In the genomic region with DNA sequence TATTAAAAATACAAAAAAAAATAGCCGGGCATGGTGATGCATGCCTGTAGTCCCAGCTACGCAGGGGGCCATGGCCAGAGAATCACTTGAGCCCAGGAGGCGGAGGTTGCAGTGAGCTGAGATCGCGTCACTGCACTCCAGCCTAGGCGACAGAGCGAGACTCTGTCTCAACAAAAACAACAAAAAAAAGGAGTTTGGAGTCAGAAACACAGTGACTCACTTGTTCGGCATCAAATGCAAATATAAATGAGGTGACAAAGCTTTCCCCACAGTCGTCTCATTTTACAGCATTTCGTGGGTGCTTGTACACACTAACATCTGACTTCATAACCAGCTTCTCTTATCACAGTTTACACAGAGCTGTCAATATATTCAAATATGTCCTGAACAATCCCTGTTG, we compare ENCODE assay signal across 26 cellular contexts. TPM values are rescaled to one million over a fixed set of nuclear protein-coding genes. Genes with fewer than 3 reads are reported as not detected.
DNase-seq lines count a peak whose midpoint lies in the region; ATAC-seq and TF ChIP-seq lines count a peak whose summit lies in the region.
"Had no signal": no experiment of that assay in that cellular context is flagged by ENCODE, and none has a peak within 500 bp of the region (broad histone marks: within the 10 kb centered on the region; RNA-seq: fewer than 3 reads in every experiment).

No MANE protein-coding gene starts in this region.

- no peaks in the 10 kb centered on the region for H3K4me1 ChIP-seq in Karpas-422 (ENCODE audit: low read length)
- H3K4me1 ChIP-seq: A549, BLaER1, spleen had no signal

- TF ChIP-seq CTCF in AG09309 (IDR thresholded peaks at IDR 0.05; ENCODE audit: control insufficient read depth, insufficient read depth, low read depth, low read length, missing control alignments) (no peak), astrocyte of the spinal cord (IDR thresholded peaks at IDR 0.05; ENCODE audit: low read depth, low read length) (no peak)

- ATAC-seq in GM21367 (IDR thresholded peaks at IDR 0.05; ENCODE audit: unreplicated experiment), result no peak
- no peak for ATAC-seq in GM21447 (IDR thresholded peaks at IDR 0.05; ENCODE audit: unreplicated experiment)
- ATAC-seq: A549; activated T-cell treated with anti-CD3 and anti-CD28 coated beads, Interleukin-2, amount 50 U/mL, for 4 hours had no signal

- peaks cover 55% of the 10 kb centered on the region for H3K36me3 ChIP-seq in Karpas-422 (ENCODE audit: insufficient read depth, low read length)

- no peak overlapping the region for H3K27ac ChIP-seq in Karpas-422 (ENCODE audit: low read length)
- H3K27ac ChIP-seq: A549, BLaER1, spleen had no signal

- H3K9me3 ChIP-seq in Karpas-422 (ENCODE audit: low read length), result peaks cover 11% of the 10 kb centered on the region

- H2AFZ ChIP-seq in Karpas-422 (ENCODE audit: low read length), result no peak overlapping the region

- no peaks in the 10 kb centered on the region for H4K20me1 ChIP-seq in Karpas-422 (ENCODE audit: insufficient read depth, low read depth, low read length)
- H4K20me1 ChIP-seq: BLaER1 had no signal

- H3K4me2 ChIP-seq in Karpas-422 (ENCODE audit: low read depth, low read length, poor library complexity, severe bottlenecking), result no peak overlapping the region
- H3K4me2 ChIP-seq: A549, BLaER1 had no signal

- DNase-seq in AG09309 (ENCODE audit: low read depth), result peak; percentile 31
- DNase-seq in Karpas-422, result peak; percentile 42
- DNase-seq in astrocyte of the spinal cord (ENCODE audit: low read depth, low spot score), result peak; percentile 83
- peak; percentile 3 for DNase-seq in myocyte (ENCODE audit: low read depth)
- no peak for DNase-seq in NCI-H1694 treated with DMSO at 0.1 percent for 48 hours (lab: John Stamatoyannopoulos, UW)
- no peak for DNase-seq in stimulated activated CD4-positive, alpha-beta T cell treated with anti-CD3 and anti-CD28 coated beads, Interleukin-2, amount 100 ng/mL, for 24 hours
- DNase-seq: activated CD4-positive, alpha-beta T cell treated with anti-CD3 and anti-CD28 coated beads for 1 hour; activated CD8-positive, alpha-beta memory T cell treated with anti-CD3 and anti-CD28 coated beads for 24 hours; activated naive CD4-positive, alpha-beta T cell treated with anti-CD3 and anti-CD28 coated beads for 36 hours; activated T-cell treated with anti-CD3 and anti-CD28 coated beads, Interleukin-2, amount 50 U/mL, for 4 hours; HCEC 1CT; NCI-H1092; NCI-H1930; NCI-H2227 treated with DMSO at 0.1 percent for 48 hours; NCI-H82; SHP77; spleen; stimulated activated CD4-positive, alpha-beta T cell treated with anti-CD3 and anti-CD28 coated beads, Interleukin-4, amount 100 ng/mL, for 24 hours; stimulated activated naive CD4-positive, alpha-beta T cell treated with Interleukin-2 at 50 U/mL for 16 hours; SW 1271 had no signal

- no peaks in the 10 kb centered on the region for H3K27me3 ChIP-seq in Karpas-422 (ENCODE audit: low read length)
- H3K27me3 ChIP-seq: BLaER1, spleen had no signal

- no peak overlapping the region for H3K9ac ChIP-seq in Karpas-422 (ENCODE audit: low read length)
- H3K9ac ChIP-seq: BLaER1 had no signal

- no peaks in the 10 kb centered on the region for H3K79me2 ChIP-seq in Karpas-422 (ENCODE audit: low read length)

- H3K9me2 ChIP-seq in Karpas-422 (replicated peaks; ENCODE audit: insufficient read depth, low read length), result no peaks in the 10 kb centered on the region

- in situ Hi-C loops in astrocyte of the spinal cord (cut with HindIII; ENCODE audit: low sequenced_read_pairs), result no loop called here

- H3K4me3 ChIP-seq in AG09309 (ENCODE audit: control insufficient read depth, low read depth, low read length), result no peak overlapping the region
- H3K4me3 ChIP-seq in Karpas-422 (ENCODE audit: low read length), result no peak overlapping the region
- H3K4me3 ChIP-seq in astrocyte of the spinal cord (ENCODE audit: low read depth, low read length), result no peak overlapping the region
- H3K4me3 ChIP-seq: A549, BLaER1, lung, spleen had no signal

RNA-seq across cellular contexts. Expression of a gene that starts 11.0 kb away (rescaled TPM):
- 9.3 and 52.1 TPM in 2 replicates for total RNA-seq in Karpas-422 (2014; rRNA removed; shearing (Covaris generic); ENCODE audit: low replicate concordance)
- not detected in 2 replicates for total RNA-seq in myocyte
- polyA plus RNA-seq in myocyte (2012), result not detected
- total RNA-seq: HT-29 had no signal
- polyA plus RNA-seq: A549 had no signal

RNA-seq across cellular contexts. Expression of a gene that starts 23.3 kb away (rescaled TPM):
- 11.3 and 17.6 TPM in 2 replicates for total RNA-seq in Karpas-422 (2014; rRNA removed; shearing (Covaris generic); ENCODE audit: low replicate concordance)
- 2.5 and 5.4 TPM in 2 replicates for total RNA-seq in myocyte
- 2.2 TPM for polyA plus RNA-seq in myocyte (2012)
- total RNA-seq: HT-29 had no signal
- polyA plus RNA-seq: A549 had no signal

RNA-seq across cellular contexts. Expression of a gene that starts 49.5 kb away (rescaled TPM):
- total RNA-seq in Karpas-422 (2014; rRNA removed; shearing (Covaris generic); ENCODE audit: low replicate concordance), result 9.1 and 11.1 TPM in 2 replicates
- 3.7 and 6.9 TPM in 2 replicates for total RNA-seq in myocyte
- polyA plus RNA-seq in myocyte (2012), result 3.2 TPM
- total RNA-seq: HT-29 had no signal
- polyA plus RNA-seq: A549 had no signal

Comparison
In these comparisons a context has a peak if more than half of its experiments do, and no peak if none do; other contexts are left out.
1. DNase-seq: peak in AG09309 (single experiment), Karpas-422 (single experiment), astrocyte of the spinal cord (single experiment) and myocyte (single experiment); none in NCI-H1694 treated with DMSO at 0.1 percent for 48 hours (single experiment) and stimulated activated CD4-positive, alpha-beta T cell treated with anti-CD3 and anti-CD28 coated beads, Interleukin-2, amount 100 ng/mL, for 24 hours (0 of 2).
2. RNA of a gene that starts 11.0 kb away (total RNA-seq): 9.3 to 52.1 TPM in Karpas-422; not detected in myocyte; every median in the first group is over 10 times any median in the second.